ENCODE assay signal across 9 cellular contexts in the genomic region with DNA sequence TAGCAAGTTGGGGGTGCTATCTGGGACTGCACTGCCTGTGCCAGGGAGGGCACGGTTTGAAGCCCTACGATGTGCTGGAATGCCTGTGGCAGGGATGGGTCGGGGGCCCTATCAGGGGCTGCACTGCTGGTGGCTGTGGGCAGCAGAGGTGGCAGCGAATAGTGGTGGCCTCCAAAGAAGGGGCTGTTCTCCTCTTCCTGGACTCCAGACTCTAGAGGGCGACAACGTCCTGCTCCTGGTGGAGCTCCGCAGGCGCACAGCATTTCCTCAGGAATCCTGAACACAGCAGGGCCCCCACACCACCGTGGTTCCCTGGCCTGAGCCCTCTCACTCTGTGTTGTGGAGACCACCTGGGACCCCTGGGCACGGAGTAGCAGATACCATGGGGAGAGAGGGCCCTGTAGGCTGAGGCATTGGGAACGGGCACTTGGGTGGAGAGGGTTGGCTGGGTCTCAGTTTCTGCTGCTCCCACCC.
DNase-seq lines count a peak whose midpoint lies in the region; ATAC-seq and TF ChIP-seq lines count a peak whose summit lies in the region.
"Had no signal": no experiment of that assay in that cellular context is flagged by ENCODE, and none has a peak within 500 bp of the region (broad histone marks: within the 10 kb centered on the region; RNA-seq: fewer than 3 reads in every experiment).

No MANE protein-coding gene starts in this region.

- peak overlapping the region; percentile 3 for H3K23ac ChIP-seq in neuronal stem cell (ENCODE audit: low read depth, low read length, poor library complexity)

- H3K4me1 ChIP-seq in neuronal stem cell (ENCODE audit: control insufficient read depth in 2 of 2, insufficient read depth in 1 of 2, low read depth in 1 of 2, low read length in 2 of 2): peaks cover 0 to 6% of the 10 kb centered on the region in 2 donors
- no peaks in the 10 kb centered on the region for H3K4me1 ChIP-seq in ovary (ENCODE audit: insufficient read depth)

- H3K27ac Mint-ChIP-seq in endothelial cell (ENCODE audit: unreplicated experiment): no peak overlapping the region
- H3K27ac Mint-ChIP-seq: activated naive CD8-positive, alpha-beta T cell treated with anti-CD3 and anti-CD28 coated beads, Interleukin-2, amount 10 ng/mL, durations not matched to agents 7 days and 5 days; immature natural killer cell had no signal

- H3K4me3 ChIP-seq in neuronal stem cell (ENCODE audit: low read length in 2 of 2) (no peak overlapping the region), ovary (no peak overlapping the region)

- peaks cover 2% of the 10 kb centered on the region for H3K27me3 Mint-ChIP-seq in endothelial cell (ENCODE audit: unreplicated experiment)

- H2BK12ac ChIP-seq in neuronal stem cell (ENCODE audit: low read length): no peak overlapping the region

- H3K4ac ChIP-seq in neuronal stem cell (ENCODE audit: low read length): no peak overlapping the region

- H3K14ac ChIP-seq in neuronal stem cell (ENCODE audit: low read length): no peak overlapping the region

- no peak overlapping the region for H2BK15ac ChIP-seq in neuronal stem cell (ENCODE audit: low read length)

- no peak for ATAC-seq in GM21723 (IDR thresholded peaks at IDR 0.05; ENCODE audit: unreplicated experiment)

- peak overlapping the region; percentile 70 for H2AFZ ChIP-seq in neuronal stem cell (ENCODE audit: low read length)

- peaks cover 7% of the 10 kb centered on the region for H3K9me3 Mint-ChIP-seq in endothelial cell (ENCODE audit: unreplicated experiment)
- H3K9me3 Mint-ChIP-seq: activated naive CD8-positive, alpha-beta T cell treated with anti-CD3 and anti-CD28 coated beads, Interleukin-2, amount 10 ng/mL, durations not matched to agents 7 days and 5 days; immature natural killer cell had no signal

- H3K36me3 ChIP-seq in neuronal stem cell (replicated peaks in 1 of 2; ENCODE audit: control insufficient read depth in 2 of 2, insufficient read depth in 2 of 2, low read length in 2 of 2) (no peaks in the 10 kb centered on the region), ovary (no peaks in the 10 kb centered on the region)

- H3K27me3 ChIP-seq in neuronal stem cell (ENCODE audit: control insufficient read depth in 3 of 3, insufficient read depth in 3 of 3, low read depth in 1 of 3, low read length in 3 of 3) (no peaks in the 10 kb centered on the region), ovary (no peaks in the 10 kb centered on the region)

- DNase-seq in GM10266 (ENCODE audit: extremely low spot score) (no peak), endothelial cell (ENCODE audit: low spot score) (peak; percentile 49), neuronal stem cell (ENCODE audit: low spot score) (no peak), ovary (no peak)
- DNase-seq in activated effector memory CD4-positive, alpha-beta T cell treated with Interleukin-2 at 50 U/mL for 16 hours: no peak
- DNase-seq: activated naive CD8-positive, alpha-beta T cell treated with anti-CD3 and anti-CD28 coated beads, Interleukin-2, amount 10 ng/mL, durations not matched to agents 7 days and 5 days; immature natural killer cell had no signal

- H3K9me3 ChIP-seq in neuronal stem cell (replicated peaks in 1 of 2; ENCODE audit: control insufficient read depth in 2 of 2, insufficient read depth in 1 of 2, low read depth in 1 of 2, low read length in 2 of 2) (peaks cover 0 to 6% of the 10 kb centered on the region in 2 donors), ovary (no peaks in the 10 kb centered on the region)

- TF ChIP-seq POLR2A in ovary (IDR thresholded peaks at IDR 0.05): no peak

- no peak overlapping the region for H3K9ac ChIP-seq in neuronal stem cell (ENCODE audit: low read depth, low read length, poor library complexity)

- H3K36me3 Mint-ChIP-seq in endothelial cell (ENCODE audit: low read depth, unreplicated experiment): no peaks in the 10 kb centered on the region
- H3K36me3 Mint-ChIP-seq: activated naive CD8-positive, alpha-beta T cell treated with anti-CD3 and anti-CD28 coated beads, Interleukin-2, amount 10 ng/mL, durations not matched to agents 7 days and 5 days; immature natural killer cell had no signal

- H2AK5ac ChIP-seq in neuronal stem cell (ENCODE audit: low read depth, low read length): no peak overlapping the region

- intact Hi-C loops in ovary (cut with DNase I): loop anchor here in 1 of 4 donors (10.0 kb wide), 1 partner anchor 149 kb away; no protein-coding TSS in a partner anchor

- no peak overlapping the region for H2BK5ac ChIP-seq in neuronal stem cell (ENCODE audit: low read length)

- no CpG with 5 or more reads among the region's 11 CpGs for WGBS in neuronal stem cell (ENCODE audit: extremely low coverage in 2 of 2, insufficient read length in 2 of 2, insufficient replicate concordance in 1 of 2), 2 donors
- WGBS in ovary, 3 donors: 80 to 89% (median 87%) methylated on average over 9 to 11 of the region's 11 CpGs

- no peaks in the 10 kb centered on the region for H3K79me1 ChIP-seq in neuronal stem cell (ENCODE audit: low read depth, low read length)

- no peak overlapping the region for H3K4me2 ChIP-seq in neuronal stem cell (ENCODE audit: insufficient read depth, low read length, poor library complexity, severe bottlenecking)

- H2BK120ac ChIP-seq in neuronal stem cell (ENCODE audit: low read depth, low read length): no peak overlapping the region

- TF ChIP-seq EP300 in ovary (IDR thresholded peaks at IDR 0.05): no peak

- H3K27ac ChIP-seq in neuronal stem cell (replicated peaks; ENCODE audit: low read length) (no peak overlapping the region), ovary (no peak overlapping the region)

- no peak overlapping the region for H3K4me3 Mint-ChIP-seq in endothelial cell (ENCODE audit: unreplicated experiment)
- H3K4me3 Mint-ChIP-seq: activated naive CD8-positive, alpha-beta T cell treated with anti-CD3 and anti-CD28 coated beads, Interleukin-2, amount 10 ng/mL, durations not matched to agents 7 days and 5 days; immature natural killer cell had no signal

- peak overlapping the region; percentile 72 for H3K18ac ChIP-seq in neuronal stem cell (ENCODE audit: low read length)

- H4K91ac ChIP-seq in neuronal stem cell (ENCODE audit: low read depth, low read length, poor library complexity): no peak overlapping the region

- no peak overlapping the region for H4K8ac ChIP-seq in neuronal stem cell (ENCODE audit: low read depth, low read length)

- peak; percentile 47 for TF ChIP-seq CTCF in GM10266 (IDR thresholded peaks at IDR 0.05; ENCODE audit: control insufficient read depth, insufficient read depth, low read depth, missing control alignments)
- peak; percentile 36; the same call in 1 of the 2 replicates for TF ChIP-seq CTCF in LNCAP (IDR thresholded peaks at IDR 0.05)
- no peak for TF ChIP-seq CTCF in endothelial cell (IDR thresholded peaks at IDR 0.05; ENCODE audit: unreplicated experiment)
- no peak for TF ChIP-seq CTCF in ovary (IDR thresholded peaks at IDR 0.05)

- H3K4me1 Mint-ChIP-seq in endothelial cell (ENCODE audit: unreplicated experiment): no peaks in the 10 kb centered on the region
- H3K4me1 Mint-ChIP-seq: immature natural killer cell had no signal

Comparison
In these comparisons a context has a peak if more than half of its experiments do, and no peak if none do; other contexts are left out.
1. CTCF ChIP-seq: peak in GM10266 (single experiment) and LNCAP (single experiment); none in endothelial cell (single experiment) and ovary (0 of 3).